7 cellular contexts compared by ENCODE assay signal in the genomic region with DNA sequence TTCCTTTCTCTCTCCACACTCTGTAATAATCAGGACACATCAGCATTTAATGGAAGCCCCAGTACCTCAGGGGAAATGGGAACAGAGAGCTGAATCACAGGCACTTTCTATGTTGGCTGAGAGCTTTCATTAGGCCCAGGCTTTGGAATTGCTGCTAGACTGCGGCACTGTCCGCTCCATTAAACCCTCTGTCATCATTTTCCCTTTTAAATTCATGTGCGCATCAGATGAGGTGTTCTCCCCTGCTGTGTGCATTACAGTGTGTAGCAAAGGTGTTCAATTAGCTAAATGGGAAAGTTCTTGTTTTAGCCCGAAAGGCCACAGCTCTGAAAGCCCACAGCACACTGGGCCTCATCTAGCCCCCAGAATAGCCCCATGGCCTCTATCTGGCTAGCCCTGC.
"Had no signal": no experiment of that assay in that cellular context is flagged by ENCODE, and none has a peak within 500 bp of the region (broad histone marks: within the 10 kb centered on the region; RNA-seq: fewer than 3 reads in every experiment).

No MANE protein-coding gene starts in this region.

- H2AFZ ChIP-seq: GM23338 had no signal

- H3K9me3 Mint-ChIP-seq: GM23338, H9 had no signal

- DNase-seq: H9, HCEC 1CT, IMR-90 had no signal

- FAIRE-seq: H1, H54, HTR-8/SVneo had no signal

- H3K27ac Mint-ChIP-seq: GM23338, H9 had no signal

- H3K4me2 ChIP-seq: GM23338 had no signal

- H3K4me1 Mint-ChIP-seq: GM23338 had no signal

- H3K4me3 Mint-ChIP-seq: GM23338, H9 had no signal

- ATAC-seq: GM23338 had no signal

- H3K4me3 ChIP-seq: GM23338 had no signal
